In the genomic region with DNA sequence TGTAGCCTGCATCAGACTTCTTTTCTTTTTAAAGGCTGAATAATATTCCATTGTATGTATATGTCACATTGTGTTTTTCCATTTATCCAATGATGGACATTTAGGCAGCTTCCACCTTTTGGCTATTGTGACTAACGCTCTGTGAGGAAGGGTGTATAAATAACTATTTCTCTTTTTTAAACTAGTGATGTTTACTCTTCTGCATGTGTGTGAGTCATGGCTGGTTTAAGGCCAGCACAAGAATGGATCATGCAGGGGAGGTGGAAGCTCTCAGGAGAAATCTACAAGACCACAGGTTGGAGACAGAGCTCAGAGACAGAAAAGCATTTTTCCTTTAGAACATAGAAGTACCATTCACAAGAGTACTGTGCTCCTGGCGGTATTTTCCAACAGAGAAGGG, we compare ENCODE assay signal across 15 cellular contexts.
A peak's percentile ranks its signal among the peaks of the same experiment; 100 is the strongest.
DNase-seq lines count a peak whose midpoint lies in the region; ATAC-seq and TF ChIP-seq lines count a peak whose summit lies in the region.
"Had no signal": no experiment of that assay in that cellular context is flagged by ENCODE, and none has a peak within 500 bp of the region (broad histone marks: within the 10 kb centered on the region; RNA-seq: fewer than 3 reads in every experiment).

No MANE protein-coding gene starts in this region.

- peak; percentile 36 for DNase-seq in DMS53 treated with DMSO at 0.1 percent for 48 hours (lab: John Stamatoyannopoulos, UW; ENCODE audit: unreplicated experiment)
- peak; percentile 10 to 39 for DNase-seq in PC-9
- DNase-seq in chondrocyte (ENCODE audit: low spot score), result no peak
- peak; percentile 75 for DNase-seq in myocyte (ENCODE audit: low read depth)
- no peak for DNase-seq in NOMO-1 treated with DMSO at 0.1 percent for 48 hours (lab: John Stamatoyannopoulos, UW; ENCODE audit: unreplicated experiment)
- no peak for DNase-seq in NCI-H510A treated with DMSO at 0.1 percent for 48 hours (lab: John Stamatoyannopoulos, UW)
- DNase-seq in UCSD-AML1 (lab: John Stamatoyannopoulos, UW; ENCODE audit: unreplicated experiment), result no peak
- DNase-seq: heart right ventricle, left colon, NCI-H1436, NCI-H446, psoas muscle had no signal

- H3K36me3 ChIP-seq in PC-9 (ENCODE audit: low read depth), result no peaks in the 10 kb centered on the region
- H3K36me3 ChIP-seq: ascending aorta, heart right ventricle had no signal

- H3K27ac Mint-ChIP-seq in chondrocyte (ENCODE audit: unreplicated experiment), result peak overlapping the region; percentile 34

- H3F3A ChIP-seq in PC-9 (ENCODE audit: insufficient read depth, low read depth), result no peaks in the 10 kb centered on the region; the same call in 1 of the 2 replicates

- H3K4me3 Mint-ChIP-seq in chondrocyte (ENCODE audit: unreplicated experiment), result no peak overlapping the region

- peaks cover 29% of the 10 kb centered on the region for H3K4me1 Mint-ChIP-seq in chondrocyte (ENCODE audit: low read depth)

- H2AFZ ChIP-seq in PC-9, result no peak overlapping the region

- no peaks in the 10 kb centered on the region for H3K27me3 ChIP-seq in PC-9 (ENCODE audit: insufficient read depth, low read depth)
- H3K27me3 ChIP-seq: ascending aorta, heart right ventricle had no signal

- no peak overlapping the region for H3K27ac ChIP-seq in PC-9
- H3K27ac ChIP-seq: heart right ventricle, psoas muscle had no signal

- H4K20me1 ChIP-seq in PC-9 (ENCODE audit: insufficient read depth), result no peaks in the 10 kb centered on the region

- POLR2A ChIA-PET in PC-9 (lab: Charles Lee; ENCODE audit: unreplicated experiment), result no interaction called here

- H3K4me1 ChIP-seq in PC-9 (replicated peaks; ENCODE audit: insufficient read depth), result no peaks in the 10 kb centered on the region; the same call in 1 of the 2 replicates
- H3K4me1 ChIP-seq: heart right ventricle, psoas muscle had no signal

- peaks cover 5% of the 10 kb centered on the region for H3K9me3 Mint-ChIP-seq in chondrocyte (ENCODE audit: low read depth)

- no peaks in the 10 kb centered on the region for H3K27me3 Mint-ChIP-seq in chondrocyte (ENCODE audit: low read depth)

- H3K9me2 ChIP-seq in PC-9 (ENCODE audit: insufficient read depth), result no peaks in the 10 kb centered on the region

- no peak for ATAC-seq in GM19023 (IDR thresholded peaks at IDR 0.05; ENCODE audit: unreplicated experiment)
- ATAC-seq: K562, left colon had no signal

- TF ChIP-seq CTCF in PC-9 (conservative IDR thresholded peaks at IDR 0.05) (no peak), chondrocyte (IDR thresholded peaks at IDR 0.05) (no peak)

- no peak overlapping the region for H3K4me3 ChIP-seq in PC-9
- H3K4me3 ChIP-seq: ascending aorta, heart right ventricle, K562, psoas muscle had no signal

- intact Hi-C loops in PC-9 (cut with micrococcal nuclease; ENCODE audit: unreplicated experiment), result no loop called here

- H3K79me2 ChIP-seq in PC-9 (ENCODE audit: low read depth), result no peaks in the 10 kb centered on the region

- no TSS peak for BruUV-seq in PC-9 (replicated peaks; lab: Mats Ljungman, UMichigan)

- no peak overlapping the region for H3K4me2 ChIP-seq in PC-9

- CTCF ChIA-PET in PC-9 (lab: Charles Lee), result no interaction called here

- H3K36me3 Mint-ChIP-seq in chondrocyte (ENCODE audit: low read depth), result no peaks in the 10 kb centered on the region

- H3K9me3 ChIP-seq in PC-9 (ENCODE audit: insufficient read depth, low read depth), result 0 out of 2 replicates have a peak, but pooled peaks cover 3% of the 10 kb centered on the region
- H3K9me3 ChIP-seq: ascending aorta, heart right ventricle, psoas muscle had no signal

Comparison
In these comparisons a context has a peak if more than half of its experiments do, and no peak if none do; other contexts are left out.
1. DNase-seq: peak in DMS53 treated with DMSO at 0.1 percent for 48 hours (single experiment), PC-9 (2 of 2) and myocyte (single experiment); none in chondrocyte (single experiment), NOMO-1 treated with DMSO at 0.1 percent for 48 hours (single experiment), NCI-H510A treated with DMSO at 0.1 percent for 48 hours (single experiment) and UCSD-AML1 (single experiment).